In genomic region chr16:85535352-85536072, GRCh38 we compare ENCODE assay signal across 13 cellular contexts.
DNase-seq lines count a peak whose midpoint lies in the region; ATAC-seq, FAIRE-seq and TF ChIP-seq lines count a peak whose summit lies in the region.
"Had no signal": no experiment of that assay in that cellular context is flagged by ENCODE, and none has a peak within 500 bp of the region (broad histone marks: within the 10 kb centered on the region; RNA-seq: fewer than 3 reads in every experiment).

No MANE protein-coding gene starts in this region.

- H3K4me3 ChIP-seq in HUES6 (ENCODE audit: low read depth, low read length) (no peak overlapping the region), kidney (ENCODE audit: low read length in 2 of 2) (no peak overlapping the region), small intestine (ENCODE audit: low read depth in 1 of 2, low read length in 2 of 2) (no peak overlapping the region), coronary artery (no peak overlapping the region)
- H3K4me3 ChIP-seq: breast epithelium, esophagus muscularis mucosa, prostate gland, vagina had no signal

- peak overlapping the region in 1 of 2 donors; percentile 29 for H3K27ac Mint-ChIP-seq in natural killer cell
- H3K27ac Mint-ChIP-seq: activated T-helper 17 cell treated with anti-CD3 and anti-CD28 coated beads, Interleukin-2, amount 50 U/mL, for 72 hours had no signal

- H3K27me3 ChIP-seq in HUES6 (ENCODE audit: control insufficient read depth, insufficient read depth, low read length) (no peaks in the 10 kb centered on the region), small intestine (ENCODE audit: control insufficient read depth in 2 of 2, insufficient read depth in 2 of 2, low read length in 2 of 2) (no peaks in the 10 kb centered on the region)
- H3K27me3 ChIP-seq: breast epithelium, esophagus muscularis mucosa, vagina had no signal

- H3K9ac ChIP-seq in HUES6 (ENCODE audit: low read length) (peak overlapping the region; percentile 27), kidney (ENCODE audit: low read length in 2 of 2) (no peak overlapping the region)

- H3K9me3 ChIP-seq in HUES6 (ENCODE audit: control insufficient read depth, insufficient read depth, low read depth, low read length): peaks cover 14% of the 10 kb centered on the region
- H3K9me3 ChIP-seq in kidney (ENCODE audit: control insufficient read depth in 1 of 2, low read length in 2 of 2): peaks cover 0 to 4% of the 10 kb centered on the region in 2 donors
- H3K9me3 ChIP-seq in small intestine (ENCODE audit: control insufficient read depth, low read depth): no peaks in the 10 kb centered on the region
- H3K9me3 ChIP-seq: prostate gland, vagina had no signal

- TF ChIP-seq CTCF in kidney (IDR thresholded peaks at IDR 0.05; ENCODE audit: borderline replicate concordance, extremely low read depth, insufficient read depth): no peak
- TF ChIP-seq CTCF in natural killer cell (IDR thresholded peaks at IDR 0.05): no peak
- no peak for TF ChIP-seq CTCF in coronary artery (IDR thresholded peaks at IDR 0.05)

- FAIRE-seq in kidney (lab: Jason Lieb, UNC): no peak
- FAIRE-seq in small intestine (lab: Jason Lieb, UNC): no peak

- ATAC-seq in natural killer cell: no peak
- ATAC-seq: activated T-helper 17 cell treated with anti-CD3 and anti-CD28 coated beads, Interleukin-2, amount 50 U/mL, for 72 hours had no signal

- peaks cover 30% of the 10 kb centered on the region; the same call in 1 of the 2 replicates for H3K4me1 ChIP-seq in HUES6 (ENCODE audit: control insufficient read depth, insufficient read depth, low read length)
- peaks cover 16 to 17% of the 10 kb centered on the region in 2 donors for H3K4me1 ChIP-seq in kidney (ENCODE audit: control insufficient read depth in 1 of 2, insufficient read depth in 1 of 2, low read depth in 1 of 2, low read length in 2 of 2)
- peaks cover 4% of the 10 kb centered on the region in 2 donors for H3K4me1 ChIP-seq in small intestine (ENCODE audit: control insufficient read depth in 2 of 2, insufficient read depth in 1 of 2, low read depth in 1 of 2, low read length in 1 of 2)
- H3K4me1 ChIP-seq: breast epithelium had no signal

- H3K27ac ChIP-seq in HUES6 (ENCODE audit: low read depth, low read length): no peak overlapping the region; the same call in 1 of the 2 replicates
- H3K27ac ChIP-seq in kidney (ENCODE audit: low read depth in 2 of 2, low read length in 2 of 2): no peak overlapping the region
- peak overlapping the region in 1 of 2 donors; percentile 70 for H3K27ac ChIP-seq in small intestine (ENCODE audit: low read depth in 1 of 2, low read length in 1 of 2)
- no peak overlapping the region for H3K27ac ChIP-seq in coronary artery
- H3K27ac ChIP-seq: prostate gland, vagina had no signal

- DNase-seq in SKM-1 (lab: John Stamatoyannopoulos, UW; ENCODE audit: unreplicated experiment) (peak; percentile 67), kidney (peak; percentile 71), small intestine (peak; percentile 95), natural killer cell (no peak), coronary artery (ENCODE audit: low spot score) (no peak), cerebellar nuclear complex (lab: John Stamatoyannopoulos, UW) (no peak)
- no peak for DNase-seq in activated CD4-positive, alpha-beta T cell treated with anti-CD3 and anti-CD28 coated beads, Interleukin-2, amount 50 U/mL, for 4 hours

- no peaks in the 10 kb centered on the region for H3K36me3 Mint-ChIP-seq in natural killer cell

- H3K36me3 ChIP-seq in HUES6 (ENCODE audit: control insufficient read depth, insufficient read depth, low read length) (no peaks in the 10 kb centered on the region), kidney (ENCODE audit: control insufficient read depth in 1 of 2, insufficient read depth in 2 of 2, low read length in 2 of 2) (no peaks in the 10 kb centered on the region), small intestine (ENCODE audit: control insufficient read depth in 2 of 2, insufficient read depth in 2 of 2, low read length in 2 of 2) (no peaks in the 10 kb centered on the region)
- H3K36me3 ChIP-seq: breast epithelium, esophagus muscularis mucosa, prostate gland, vagina had no signal

- intact Hi-C loops in kidney (cut with DNase I) (no loop called here), natural killer cell (cut with micrococcal nuclease) (loop anchor here (2.0 kb wide), 1 partner anchor 17 kb away; no protein-coding TSS in a partner anchor)

- H3K4me1 Mint-ChIP-seq in natural killer cell: peaks cover 16% of the 10 kb centered on the region in 2 donors
- H3K4me1 Mint-ChIP-seq: activated T-helper 17 cell treated with anti-CD3 and anti-CD28 coated beads, Interleukin-2, amount 50 U/mL, for 72 hours had no signal

- 8 to 49% (median 34%) methylated on average over 14 of the region's 14 CpGs for WGBS in small intestine, 3 donors

- no peaks in the 10 kb centered on the region for H3K9me3 Mint-ChIP-seq in natural killer cell
- H3K9me3 Mint-ChIP-seq: activated T-helper 17 cell treated with anti-CD3 and anti-CD28 coated beads, Interleukin-2, amount 50 U/mL, for 72 hours had no signal

- H3K27me3 Mint-ChIP-seq in natural killer cell (ENCODE audit: low read depth in 2 of 2): peaks cover 0 to 7% of the 10 kb centered on the region in 2 donors
- H3K27me3 Mint-ChIP-seq: activated T-helper 17 cell treated with anti-CD3 and anti-CD28 coated beads, Interleukin-2, amount 50 U/mL, for 72 hours had no signal

- no peak overlapping the region for H3K4me3 Mint-ChIP-seq in natural killer cell
- H3K4me3 Mint-ChIP-seq: activated T-helper 17 cell treated with anti-CD3 and anti-CD28 coated beads, Interleukin-2, amount 50 U/mL, for 72 hours had no signal

Comparison
In these comparisons a context has a peak if more than half of its experiments do, and no peak if none do; other contexts are left out.
1. DNase-seq: peak in SKM-1 (single experiment), kidney (single experiment) and small intestine (single experiment); none in natural killer cell (single experiment), coronary artery (single experiment), activated CD4-positive, alpha-beta T cell treated with anti-CD3 and anti-CD28 coated beads, Interleukin-2, amount 50 U/mL, for 4 hours (0 of 2) and cerebellar nuclear complex (0 of 2).